In the genomic region with DNA sequence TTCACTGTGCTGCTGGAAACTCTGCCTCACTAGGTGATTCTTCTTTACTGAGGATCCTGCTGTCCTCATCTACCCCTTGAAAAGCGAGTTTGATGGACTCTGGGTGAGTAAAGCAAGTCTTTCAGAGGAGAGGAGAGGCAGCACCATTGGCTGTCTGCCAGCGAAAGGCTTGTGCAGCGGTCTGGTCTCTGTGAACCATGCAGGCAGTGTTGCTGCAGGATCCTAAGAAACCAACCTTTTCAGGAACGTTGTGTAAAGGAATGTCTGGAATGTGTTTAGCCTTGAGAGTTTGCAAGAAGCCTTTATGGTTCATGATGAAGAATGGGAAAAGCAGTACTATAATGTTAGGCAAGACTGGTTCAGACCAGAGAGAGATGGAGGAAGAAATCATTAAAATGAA, we compare ENCODE assay signal across 8 cellular contexts. TPM values are rescaled to one million over a fixed set of nuclear protein-coding genes. Genes with fewer than 3 reads are reported as not detected.
DNase-seq lines count a peak whose midpoint lies in the region; ATAC-seq, FAIRE-seq and TF ChIP-seq lines count a peak whose summit lies in the region.
"Not testable (repeated sequence)": the region's sequence is repeated elsewhere in the genome, so short reads cannot be mapped to it uniquely, and the experiment has no call there.

No MANE protein-coding gene starts in this region.

- H3K4me1 Mint-ChIP-seq in neural progenitor cell: peaks cover 20% of the 10 kb centered on the region

- H3K27ac Mint-ChIP-seq in neural progenitor cell: peak overlapping the region; percentile 65

- not testable (repeated sequence) for H3K9me1 ChIP-seq in K562 (ENCODE audit: control insufficient read depth, insufficient read depth, low read length)

- not testable (repeated sequence) for BruUV-seq in PC-3 (replicated peaks; lab: Mats Ljungman, UMichigan); K562 (replicated peaks; lab: Mats Ljungman, UMichigan)

- not testable (repeated sequence) for TF ChIP-seq RAD21 in K562 (CRISPR knock-in tag; conservative IDR thresholded peaks at IDR 0.05 in 1 of 2, IDR thresholded peaks at IDR 0.05 in 1 of 2)

- peak overlapping the region; percentile 39 for H3K4me2 ChIP-seq in PC-3 (ENCODE audit: low read length)
- H3K4me2 ChIP-seq in K562 (ENCODE audit: insufficient read depth, low read length): not testable (repeated sequence)
- peak overlapping the region; percentile 2 for H3K4me2 ChIP-seq in neural progenitor cell

- TF ChIP-seq POLR2A in K562 (conservative IDR thresholded peaks at IDR 0.05): not testable (repeated sequence)

- H4K20me1 ChIP-seq in PC-3 (ENCODE audit: low read length); K562 (replicated peaks; ENCODE audit: control insufficient read depth, insufficient read depth, low read length); neural progenitor cell (ENCODE audit: low read depth): not testable (repeated sequence)

- H3K9me3 Mint-ChIP-seq in neural progenitor cell: not testable (repeated sequence)

- not testable (repeated sequence) for H3K27me3 Mint-ChIP-seq in neural progenitor cell (ENCODE audit: insufficient read depth, low read depth)

- not testable (repeated sequence) for TF ChIP-seq EP300 in K562 (IDR thresholded peaks at IDR 0.05; ENCODE audit: low read length)

- H3K36me3 Mint-ChIP-seq in neural progenitor cell: not testable (repeated sequence)

- ATAC-seq in PC-3 (peak; percentile 59), K562 (peak; percentile 34; the same call in 1 of the 3 replicates)

- H2AFZ ChIP-seq in PC-3 (ENCODE audit: low read length) (peak overlapping the region; percentile 50; the same call in 1 of the 2 replicates), neural progenitor cell (replicated peaks) (peak overlapping the region; percentile 13)
- not testable (repeated sequence) for H2AFZ ChIP-seq in K562 (ENCODE audit: low read depth, low read length)

- not testable (repeated sequence) for H3F3A ChIP-seq in PC-3 (ENCODE audit: low read length, unreplicated experiment); neural progenitor cell (ENCODE audit: low read depth)

- peak; percentile 72 for DNase-seq in AG09319 (ENCODE audit: extremely low read depth, low read depth)
- DNase-seq in HCEC 1CT: peak; percentile 87
- DNase-seq in PC-3: peak; percentile 91
- DNase-seq in K562 (ENCODE audit: extremely low read depth in 1 of 4, low spot score in 3 of 4): peak in 1 of 4 experiments; percentile 5
- peak; percentile 88 for DNase-seq in fibroblast of mammary gland (ENCODE audit: low read depth)
- DNase-seq in iPS-NIHi11 (ENCODE audit: low spot score): peak; percentile 33
- peak; percentile 83 for DNase-seq in neural progenitor cell (ENCODE audit: low spot score)
- DNase-seq in stromal cell of bone marrow (ENCODE audit: low read depth): peak; percentile 45

- H3K4me1 ChIP-seq in PC-3 (ENCODE audit: insufficient read depth, low read length): peaks cover 23% of the 10 kb centered on the region
- not testable (repeated sequence) for H3K4me1 ChIP-seq in K562 (replicated peaks in 1 of 2; ENCODE audit: control insufficient read depth in 2 of 2, insufficient read depth in 2 of 2, low read length in 2 of 2); neural progenitor cell

- intact Hi-C loops in PC-3 (cut with micrococcal nuclease): loop anchor here (2.0 kb wide), 1 partner anchor 18 kb away; no protein-coding TSS in a partner anchor
- intact Hi-C loops in K562 (cut with micrococcal nuclease): not testable (repeated sequence)

- H3K79me2 ChIP-seq in PC-3 (ENCODE audit: low read length); K562 (ENCODE audit: control insufficient read depth, insufficient read depth, low read length); neural progenitor cell (ENCODE audit: low read depth): not testable (repeated sequence)

- H3K9me3 ChIP-seq in PC-3 (ENCODE audit: low read length); K562 (replicated peaks; ENCODE audit: control insufficient read depth, insufficient read depth, low read depth, low read length); neural progenitor cell (ENCODE audit: low read depth): not testable (repeated sequence)

- in situ Hi-C loops in K562 (cut with MboI): not testable (repeated sequence)

- H3K9ac ChIP-seq in PC-3 (ENCODE audit: low read length); K562 (ENCODE audit: insufficient read depth in 1 of 2, low read depth in 2 of 2, low read length in 2 of 2); neural progenitor cell: not testable (repeated sequence)

- H3K4me3 ChIP-seq in PC-3 (ENCODE audit: low read length); K562; fibroblast of mammary gland (ENCODE audit: control insufficient read depth, low read depth, low read length); neural progenitor cell: not testable (repeated sequence)

- not testable (repeated sequence) for H3K27ac ChIP-seq in PC-3 (ENCODE audit: low read length); K562 (ENCODE audit: extremely low read depth, low read depth, low read length)
- peak overlapping the region; percentile 47 for H3K27ac ChIP-seq in neural progenitor cell

- not testable (repeated sequence) for H3K9me2 ChIP-seq in PC-3 (replicated peaks; ENCODE audit: low read length)

- POLR2A ChIA-PET in PC-3 (lab: Charles Lee; ENCODE audit: unreplicated experiment); K562 (lab: Yijun Ruan, JAX): not testable (repeated sequence)

- not testable (repeated sequence) for TF ChIP-seq CTCF in AG09319 (IDR thresholded peaks at IDR 0.05; ENCODE audit: low read depth, low read length); PC-3 (conservative IDR thresholded peaks at IDR 0.05; ENCODE audit: low read depth, low read length); K562 (IDR thresholded peaks at IDR 0.05 in 2 of 3, conservative IDR thresholded peaks at IDR 0.05 in 1 of 3; ENCODE audit: insufficient read depth in 2 of 3, low read depth in 1 of 3, low read length in 3 of 3); fibroblast of mammary gland (conservative IDR thresholded peaks at IDR 0.05; ENCODE audit: control insufficient read depth, insufficient read depth, low read depth, low read length); neural progenitor cell (IDR thresholded peaks at IDR 0.05)

- FAIRE-seq in K562 (lab: Jason Lieb, UNC): peak; percentile 11

- H3K27me3 ChIP-seq in PC-3 (ENCODE audit: low read length); K562 (ENCODE audit: control insufficient read depth in 2 of 2, insufficient read depth in 2 of 2, low read length in 2 of 2); neural progenitor cell: not testable (repeated sequence)

- H3K36me3 ChIP-seq in PC-3 (ENCODE audit: low read depth, low read length); K562 (ENCODE audit: control insufficient read depth, insufficient read depth, low read length); neural progenitor cell: not testable (repeated sequence)

- WGBS in K562 (ENCODE audit: insufficient coverage, low coverage, missing lambda C conversion rate): 2% methylated on average over 4 of the region's 4 CpGs

- CTCF ChIA-PET in PC-3 (lab: Charles Lee): interaction anchor here (0.6 kb wide), 1 partner anchor 385 kb away, joined by 3 read pairs; no protein-coding TSS in a partner anchor
- CTCF ChIA-PET in K562 (lab: Yijun Ruan, JAX; ENCODE audit: low intra/inter-chr PET ratio): not testable (repeated sequence)

- H3K4me3 Mint-ChIP-seq in neural progenitor cell: peak overlapping the region; percentile 14

TF ChIP-seq in K562, 482 proteins besides CTCF, POLR2A, EP300 and RAD21:
- TF ChIP-seq NFIC (IDR thresholded peaks at IDR 0.05): 0 out of 2 replicates have a peak, but pooled peaks have one; percentile 44

RNA-seq across cellular contexts. Expression of a gene that starts 53.4 kb away (rescaled TPM):
- 85.4 and 123 TPM in 2 replicates for total RNA-seq in PC-3 (2014; rRNA removed)
- total RNA-seq in K562 (2011; cell fraction: chromatin; rRNA removed; ENCODE audit: low replicate concordance): 2.5 and 3.1 TPM in 2 replicates
- total RNA-seq in K562 (2011; cell fraction: nucleolus; rRNA removed): 3.2 and 3.4 TPM in 2 replicates
- total RNA-seq in K562 (2011; cell fraction: nucleoplasm; rRNA removed): 2.0 and 2.7 TPM in 2 replicates
- 0.27 and 1.0 TPM in 2 replicates for total RNA-seq in K562 (2014; rRNA removed)
- total RNA-seq in K562 (2014; rRNA removed; fragmentation: Illumina TruSeq; extraction: Trizol): 1.2 and 1.5 TPM in 2 replicates
- 0.62 and 0.64 TPM in 2 replicates for total RNA-seq in K562 (2015; rRNA removed; fragmentation: Illumina TruSeq; extraction: Trizol)
- 3.8 and 4.2 TPM in 2 replicates for total RNA-seq in K562 (2021)
- 0.31 and 0.59 TPM in 2 replicates for polyA plus RNA-seq in K562 (2011; rRNA removed)
- 0.69 and 1.1 TPM in 2 replicates for polyA plus RNA-seq in K562 (2011; cell fraction: cytosol; rRNA removed)
- 2.1 and 2.4 TPM in 2 replicates for polyA plus RNA-seq in K562 (2011; cell fraction: nucleus; rRNA removed)
- 2.7 and 3.6 TPM in 2 replicates for polyA plus RNA-seq in K562 (2012)
- 1.5 and 2.8 TPM in 2 replicates for polyA plus RNA-seq in K562 (2014; fragmentation: Illumina TruSeq; extraction: Trizol)
- polyA plus RNA-seq in K562 (2014; fragmentation: Nextera tagmentation; extraction: Ambion mirVana): under 1 TPM; 0.41 to 0.53 TPM
- 1.7 and 4.2 TPM in 2 replicates for polyA plus RNA-seq in K562 (2014; rRNA removed)
- 0.72 and 0.95 TPM in 2 replicates for polyA minus RNA-seq in K562 (2011; rRNA and poly(A)+ RNA removed)
- 0.73 and 0.95 TPM in 2 replicates for polyA minus RNA-seq in K562 (2011; cell fraction: cytosol; rRNA and poly(A)+ RNA removed)
- 0.67 and 2.7 TPM in 2 replicates for polyA minus RNA-seq in K562 (2011; cell fraction: nucleus; rRNA and poly(A)+ RNA removed)
- total RNA-seq in neural progenitor cell (ENCODE audit: low replicate concordance): 23.9 and 26.7 TPM in 2 replicates
